1 cellular context compared by ENCODE assay signal in the genomic region with DNA sequence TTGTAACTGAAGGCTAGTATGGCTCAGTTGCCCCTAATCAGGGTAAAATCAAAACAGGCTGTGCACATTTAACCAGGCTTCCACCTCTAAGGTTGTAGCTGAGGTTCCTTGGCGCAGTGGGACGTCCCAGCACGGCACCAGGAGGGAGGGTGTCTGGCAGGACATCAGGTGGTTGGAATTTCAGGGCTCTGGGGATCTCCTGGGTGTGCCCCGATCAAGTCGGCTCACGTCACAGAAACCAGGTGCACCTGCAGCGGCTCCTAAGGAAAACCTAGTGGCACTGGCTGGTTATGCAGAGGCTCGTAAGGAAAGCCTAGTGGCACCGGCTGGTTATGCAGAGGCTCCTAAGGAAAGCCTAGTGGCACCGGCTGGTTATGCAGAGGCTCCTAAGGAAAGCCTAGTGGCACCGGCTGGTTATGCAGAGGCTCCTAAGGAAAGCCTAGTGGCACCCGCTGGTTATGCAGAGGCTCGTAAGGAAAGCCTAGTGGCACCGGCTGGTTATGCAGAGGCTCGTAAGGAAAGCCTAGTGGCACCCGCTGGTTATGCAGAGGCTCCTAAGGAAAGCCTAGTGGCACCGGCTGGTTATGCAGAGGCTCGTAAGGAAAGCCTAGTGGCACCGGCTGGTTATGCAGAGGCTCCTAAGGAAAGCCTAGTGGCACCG.
TF ChIP-seq lines count a peak whose summit lies in the region.

No MANE protein-coding gene starts in this region.

TF ChIP-seq in H1, 55 proteins besides CTCF, POLR2A, EP300 and RAD21:
- TF ChIP-seq, protein P1, sequence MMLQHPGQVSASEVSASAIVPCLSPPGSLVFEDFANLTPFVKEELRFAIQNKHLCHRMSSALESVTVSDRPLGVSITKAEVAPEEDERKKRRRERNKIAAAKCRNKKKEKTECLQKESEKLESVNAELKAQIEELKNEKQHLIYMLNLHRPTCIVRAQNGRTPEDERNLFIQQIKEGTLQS (IDR thresholded peaks at IDR 0.05; ENCODE audit: insufficient read depth, low read depth, low read length) = 0 out of 2 replicates have a peak, but pooled peaks have one; percentile 23
- TF ChIP-seq TAF7 (optimal IDR thresholded peaks at IDR 0.05; ENCODE audit: borderline replicate concordance, low read depth, low read length) = peak; percentile 28
